Comparison of ENCODE assay signal across 22 cellular contexts in the genomic region with DNA sequence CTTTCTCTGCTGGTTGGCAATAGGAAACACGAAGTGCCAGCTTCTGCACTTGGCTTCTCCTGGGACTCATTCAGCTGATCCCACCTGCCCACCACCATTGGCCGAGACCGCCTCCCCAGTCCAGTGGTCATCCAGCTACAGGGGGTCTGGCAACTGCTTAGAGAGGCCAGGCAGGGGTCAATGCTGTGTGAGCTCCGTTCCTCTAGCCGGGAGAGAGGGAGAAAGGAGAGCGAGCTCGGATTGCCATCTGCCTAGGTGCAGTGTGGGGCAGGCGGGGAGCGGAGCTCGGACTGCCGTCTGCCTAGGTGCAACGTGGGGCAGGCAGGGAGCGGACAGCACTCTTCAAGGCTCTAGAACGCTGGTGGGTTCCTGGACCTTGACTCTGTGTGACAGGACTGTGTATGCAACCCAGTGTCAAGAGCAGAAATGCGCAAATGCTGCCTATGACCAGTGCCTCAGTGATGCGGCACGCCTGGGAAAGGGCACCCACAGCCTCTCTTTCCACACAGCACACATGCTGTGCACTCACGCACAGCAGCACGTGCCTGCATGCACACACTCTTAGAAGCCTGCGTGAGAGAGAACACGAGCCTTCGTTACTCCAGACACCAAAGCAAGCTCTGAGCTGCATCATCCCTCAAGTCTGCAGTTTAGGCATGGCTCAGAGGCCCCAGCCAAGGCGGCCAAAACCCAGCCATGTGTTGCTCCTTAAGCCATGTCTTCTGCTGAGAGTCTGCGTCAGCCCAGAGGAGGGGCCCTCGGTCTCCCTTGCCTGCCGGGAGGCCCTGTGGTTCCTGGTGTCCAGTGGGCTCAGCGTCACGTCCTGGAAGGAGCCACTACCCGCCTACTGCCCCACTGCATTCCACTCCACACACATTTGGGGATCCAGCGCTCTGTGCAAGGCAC. TPM values are rescaled to one million over a fixed set of nuclear protein-coding genes. Genes with fewer than 3 reads are reported as not detected.
DNase-seq lines count a peak whose midpoint lies in the region; FAIRE-seq and TF ChIP-seq lines count a peak whose summit lies in the region.
"Had no signal": no experiment of that assay in that cellular context is flagged by ENCODE, and none has a peak within 500 bp of the region (broad histone marks: within the 10 kb centered on the region; RNA-seq: fewer than 3 reads in every experiment).

No MANE protein-coding gene starts in this region.

- H2BK12ac ChIP-seq in H1 (ENCODE audit: low read depth, low read length): no peak overlapping the region

- no peak for TF ChIP-seq CTCF in H1 (IDR thresholded peaks at IDR 0.05; ENCODE audit: control extremely low read depth in 1 of 3, insufficient read depth in 1 of 3, low read depth in 1 of 3, low read length in 3 of 3)

- peak; percentile 35 for DNase-seq in amniotic epithelial cell (ENCODE audit: low read depth)
- DNase-seq in H1 (ENCODE audit: low read depth in 1 of 2, low spot score in 2 of 2): no peak
- DNase-seq in DMS79 treated with DMSO at 0.1 percent for 48 hours (lab: John Stamatoyannopoulos, UW): no peak
- DNase-seq in GF-D8 (lab: John Stamatoyannopoulos, UW): no peak
- DNase-seq in SKM-1 treated with dmso at 0.1 percent for 144 hours (lab: John Stamatoyannopoulos, UW; ENCODE audit: unreplicated experiment): no peak
- DNase-seq: activated naive CD8-positive, alpha-beta T cell treated with anti-CD3 and anti-CD28 coated beads for 36 hours; activated T-cell treated with anti-CD3 and anti-CD28 coated beads, Interleukin-2, amount 50 U/mL, for 48 hours; COR-L47; effector CD4-positive, alpha-beta T cell; GOT3; NCI-H1048; NCI-H2029; NCI-H446 treated with DMSO at 0.1 percent for 48 hours; Peyer's patch; stimulated activated naive B cell treated with anti-CD40 and anti-IgM and Interleukin-4, amounts not matched to agents 10 μg/mL and 1 μg/mL and 100 μg/mL, for 72 hours; T-helper 2 cell had no signal

- TF ChIP-seq POLR2A in H1 (IDR thresholded peaks at IDR 0.05; ENCODE audit: control extremely low read depth in 1 of 2, low read depth in 2 of 2, low read length in 2 of 2): no peak

- H3K9me3 ChIP-seq in H1 (ENCODE audit: insufficient read depth in 2 of 2, low read depth in 1 of 2, low read length in 1 of 2) (no peaks in the 10 kb centered on the region), muscle layer of colon (ENCODE audit: low read length) (no peaks in the 10 kb centered on the region)
- H3K9me3 ChIP-seq: Peyer's patch had no signal

- no peaks in the 10 kb centered on the region; the same call in 1 of the 2 replicates for H3K23me2 ChIP-seq in H1 (ENCODE audit: low read depth, low read length)

- H3K4ac ChIP-seq in H1 (replicated peaks; ENCODE audit: insufficient read length, low read depth, low read length): no peak overlapping the region

- no peak overlapping the region for H2AK5ac ChIP-seq in H1 (ENCODE audit: low read depth, low read length)

- H3K14ac ChIP-seq in H1 (ENCODE audit: insufficient read length): no peak overlapping the region

- WGBS in H1 (ENCODE audit: extremely low coverage in 1 of 2, insufficient coverage in 1 of 2, insufficient read length in 1 of 2, insufficient replicate concordance in 2 of 2, low coverage in 1 of 2, low lambda C conversion rate in 2 of 2, missing lambda C conversion rate in 1 of 2), 2 experiments: 87% methylated on average over 28 of the region's 30 CpGs; no CpG with 5 or more reads in 1 of the 2 experiments

- POLR2A ChIA-PET in H1 (lab: Charles Lee; ENCODE audit: partially characterized antibody): interaction anchor here (0.7 kb wide), 1 partner anchor 15 kb away, joined by 3 read pairs; no protein-coding TSS in a partner anchor

- no peak overlapping the region for H4K91ac ChIP-seq in H1 (replicated peaks; ENCODE audit: insufficient read length, low read length)

- no peak overlapping the region for H3K23ac ChIP-seq in H1 (ENCODE audit: insufficient read length)

- CTCF ChIA-PET in H1 (lab: Charles Lee; ENCODE audit: partially characterized antibody): interaction anchor here (0.9 to 13.6 kb wide), 9 partner anchors 6 to 114 kb away, joined by 3 to 178 read pairs (median 15); no protein-coding TSS in a partner anchor

- FAIRE-seq in H1 (lab: Jason Lieb, UNC): no peak
- FAIRE-seq: bronchial epithelial cell had no signal

- H3K36me3 ChIP-seq in H1 (ENCODE audit: control insufficient read depth in 2 of 4, insufficient read depth in 4 of 4, low read length in 3 of 4) (no peaks in the 10 kb centered on the region), muscle layer of colon (ENCODE audit: insufficient read depth, low read length) (no peaks in the 10 kb centered on the region)
- H3K36me3 ChIP-seq: neural progenitor cell, Peyer's patch had no signal

- no peak overlapping the region for H2BK120ac ChIP-seq in H1 (replicated peaks; ENCODE audit: low read depth, low read length)

- H3K4me3 ChIP-seq in H1 (ENCODE audit: extremely low read depth in 1 of 4, insufficient read depth in 2 of 4, low read depth in 3 of 4, low read length in 4 of 4): no peak overlapping the region
- H3K4me3 ChIP-seq in muscle layer of colon (ENCODE audit: low read depth in 1 of 2, low read length in 2 of 2): no peak overlapping the region
- H3K4me3 ChIP-seq: lung, neural progenitor cell, Peyer's patch had no signal

- no peak overlapping the region for H2AFZ ChIP-seq in H1 (ENCODE audit: low read length)
- H2AFZ ChIP-seq: neural progenitor cell had no signal

- TF ChIP-seq EP300 in H1 (IDR thresholded peaks at IDR 0.05; ENCODE audit: borderline replicate concordance in 1 of 2, low read depth in 2 of 2, low read length in 2 of 2): no peak

- no peak overlapping the region; the same call in 1 of the 2 replicates for H2BK5ac ChIP-seq in H1 (ENCODE audit: low read depth, low read length)

- TF ChIP-seq RAD21 in H1 (IDR thresholded peaks at IDR 0.05 in 1 of 2, conservative IDR thresholded peaks at IDR 0.05 in 1 of 2; ENCODE audit: low read depth in 2 of 2, low read length in 2 of 2): no peak

- H3K9ac ChIP-seq in H1 (replicated peaks in 1 of 4; ENCODE audit: extremely low read depth in 1 of 4, low read depth in 3 of 4, low read length in 3 of 4): no peak overlapping the region
- H3K9ac ChIP-seq in muscle layer of colon (ENCODE audit: low read length): no peak overlapping the region
- H3K9ac ChIP-seq: neural progenitor cell had no signal

- H3K4me2 ChIP-seq in H1 (ENCODE audit: insufficient read depth in 1 of 2, low read depth in 2 of 2, low read length in 2 of 2): no peak overlapping the region
- H3K4me2 ChIP-seq: neural progenitor cell had no signal

- H2BK20ac ChIP-seq in H1 (ENCODE audit: low read length): 0 out of 2 replicates have a peak overlapping the region, but pooled peaks have one; percentile 18

- no peaks in the 10 kb centered on the region for H3K79me2 ChIP-seq in H1 (ENCODE audit: control insufficient read depth in 1 of 2, insufficient read depth in 2 of 2, low read length in 2 of 2)

- no peaks in the 10 kb centered on the region for H3K79me1 ChIP-seq in H1 (ENCODE audit: low read depth, low read length)

- H3K27me3 ChIP-seq in H1 (replicated peaks in 1 of 4; ENCODE audit: control insufficient read depth in 3 of 4, extremely low read depth in 1 of 4, insufficient read depth in 3 of 4, low read length in 3 of 4): no peaks in the 10 kb centered on the region; a peak in 2 of 7 replicates
- H3K27me3 ChIP-seq in muscle layer of colon (ENCODE audit: control insufficient read depth in 1 of 2, insufficient read depth in 2 of 2, low read length in 2 of 2): no peaks in the 10 kb centered on the region
- H3K27me3 ChIP-seq: Peyer's patch had no signal

- no peaks in the 10 kb centered on the region for H4K20me1 ChIP-seq in H1 (replicated peaks in 1 of 2; ENCODE audit: control insufficient read depth in 1 of 2, insufficient read depth in 2 of 2, low read length in 2 of 2)

- 0 out of 2 replicates have a peak overlapping the region, but pooled peaks have one; percentile 40 for H2BK15ac ChIP-seq in H1 (ENCODE audit: low read length)

- H3K4me1 ChIP-seq in H1 (replicated peaks in 1 of 4; ENCODE audit: control insufficient read depth in 3 of 4, insufficient read depth in 4 of 4, low read length in 3 of 4) (peaks cover 3 to 13% (median 8%) of the 10 kb centered on the region in 4 experiments), muscle layer of colon (ENCODE audit: insufficient read depth, low read length) (peaks cover 78% of the 10 kb centered on the region)

- no peak overlapping the region for H3K27ac ChIP-seq in H1 (ENCODE audit: low read depth, low read length)
- H3K27ac ChIP-seq in muscle layer of colon (ENCODE audit: low read depth, low read length): peak overlapping the region; percentile 67
- H3K27ac ChIP-seq in temporal lobe (ENCODE audit: low read depth, low read length): peak overlapping the region; percentile 57
- H3K27ac ChIP-seq: neural progenitor cell had no signal

- H3K18ac ChIP-seq in H1 (ENCODE audit: extremely low read depth, low read length): no peak overlapping the region

- no peak overlapping the region for H3K56ac ChIP-seq in H1 (replicated peaks; ENCODE audit: insufficient read length, low read depth, low read length)

- H4K8ac ChIP-seq in H1 (ENCODE audit: extremely low read depth, insufficient read depth, low read length): no peak overlapping the region

- H4K5ac ChIP-seq in H1 (ENCODE audit: insufficient read length, low read depth, low read length): no peak overlapping the region

TF ChIP-seq in H1, 55 proteins besides CTCF, POLR2A, EP300 and RAD21 (continues in another document):
- TF ChIP-seq BCL11A (IDR thresholded peaks at IDR 0.05; ENCODE audit: low read depth in 2 of 2, low read length in 2 of 2): no peak
- TF ChIP-seq CBX5 (IDR thresholded peaks at IDR 0.05; ENCODE audit: low read depth, low read length): no peak
- TF ChIP-seq SRF (IDR thresholded peaks at IDR 0.05; ENCODE audit: low read depth, low read length): no peak
- TF ChIP-seq SP2 (IDR thresholded peaks at IDR 0.05; ENCODE audit: low read length): no peak
- no peak for TF ChIP-seq TAF7 (optimal IDR thresholded peaks at IDR 0.05; ENCODE audit: borderline replicate concordance, low read depth, low read length)
- no peak for TF ChIP-seq TCF12 (IDR thresholded peaks at IDR 0.05; ENCODE audit: low read depth, low read length)
- no peak for TF ChIP-seq ZNF274 (IDR thresholded peaks at IDR 0.05; ENCODE audit: borderline replicate concordance, extremely low read depth, low read length)
- TF ChIP-seq CEBPB (IDR thresholded peaks at IDR 0.05; ENCODE audit: low read depth, low read length): no peak
- TF ChIP-seq ASH2L (IDR thresholded peaks at IDR 0.05; ENCODE audit: low read length): no peak

RNA-seq across cellular contexts. Expression of gene JAM3, which starts 26.8 kb away (rescaled TPM):
- 40.3 and 42.8 TPM in 2 replicates for total RNA-seq in H1 (2021; fragmentation: NEBNext Ultra II Directional; extraction: Animal tissue kit (Norgen Biotek cat#: 25700))
- 17.8 and 19.6 TPM in 2 replicates for polyA plus RNA-seq in H1 (2011; rRNA removed)
- 16.4 TPM for polyA plus RNA-seq in H1 (2011; cell fraction: cytosol; rRNA removed)
- polyA plus RNA-seq in H1 (2011; cell fraction: nucleus; rRNA removed): 23.3 TPM
- 24.7 to 30.3 TPM (median 27.0 TPM) in 4 replicates for polyA plus RNA-seq in H1 (2012, experiment 1 of 2)
- 5.8 TPM for polyA plus RNA-seq in H1 (2012, experiment 2 of 2)
- polyA plus RNA-seq in H1 (2013, experiment 1 of 2): 30.3 TPM
- polyA plus RNA-seq in H1 (2013, experiment 2 of 2): 37.2 TPM
- polyA minus RNA-seq in H1 (2011; rRNA and poly(A)+ RNA removed): 19.3 and 23.9 TPM in 2 replicates
- polyA minus RNA-seq in H1 (2011; cell fraction: cytosol; rRNA and poly(A)+ RNA removed): 16.4 TPM
- polyA minus RNA-seq in H1 (2011; cell fraction: nucleus; rRNA and poly(A)+ RNA removed): 15.7 TPM
- 28.5 TPM for total RNA-seq in temporal lobe
- total RNA-seq: HT-29 had no signal
